In the genomic region with DNA sequence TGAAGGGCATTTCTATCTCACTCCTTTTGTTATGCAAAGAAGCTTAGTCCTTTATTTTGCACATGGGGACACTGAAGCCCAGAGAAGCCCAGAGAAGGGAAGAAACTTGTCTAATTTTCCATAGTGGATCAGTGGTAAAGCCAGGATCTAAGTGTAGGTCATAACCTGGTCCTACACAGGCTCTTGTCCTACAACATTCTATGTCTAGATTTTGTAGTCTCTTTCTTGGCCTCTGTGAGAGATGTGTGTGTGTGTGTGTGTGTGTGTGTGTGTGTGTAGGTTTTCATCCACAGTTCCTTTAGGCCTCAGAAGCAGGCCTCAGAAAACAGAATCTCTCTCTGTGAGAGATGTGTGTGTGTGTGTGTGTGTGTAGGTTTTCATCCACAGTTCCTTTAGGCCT, we compare ENCODE assay signal across 23 cellular contexts. TPM values are rescaled to one million over a fixed set of nuclear protein-coding genes. Genes with fewer than 3 reads are reported as not detected.
"Had no signal": no experiment of that assay in that cellular context is flagged by ENCODE, and none has a peak within 500 bp of the region (broad histone marks: within the 10 kb centered on the region; RNA-seq: fewer than 3 reads in every experiment).

No MANE protein-coding gene starts in this region.

- H3K4me3 Mint-ChIP-seq: activated CD4-positive, alpha-beta memory T cell treated with anti-CD3 and anti-CD28 coated beads for 36 hours; activated T-helper 1 cell treated with anti-CD3 and anti-CD28 coated beads, Interleukin-12 subunit alpha, Interleukin-12 subunit beta, Interleukin-2, Interleukin-4 antibody, amounts not matched to agents 30 ng/mL and 10 ng/mL and 1 ng/mL, durations not matched to agents 14 hours and 24 hours and 36 hours; dendritic cell treated with granulocyte-macrophage colony-stimulating factor and Interleukin-4, amounts not matched to agents 40 ng/mL and 50 ng/mL, for 4 days; immature natural killer cell; nephron progenitor cell; WTC11 had no signal

- H3K27me3 ChIP-seq: transverse colon had no signal

- H3K4me1 ChIP-seq: adrenal gland, gastrocnemius medialis, transverse colon had no signal

- H3K36me3 Mint-ChIP-seq: WTC11 had no signal

- DNase-seq: activated CD4-positive, alpha-beta memory T cell treated with anti-CD3 and anti-CD28 coated beads for 36 hours; activated CD4-positive, alpha-beta T cell treated with anti-CD3 and anti-CD28 coated beads for 4 hours; activated gamma-delta T cell treated with Interleukin-2 at 50 U/mL for 16 hours; activated T-cell treated with anti-CD3 and anti-CD28 coated beads for 4 hours; adrenal gland; effector CD8-positive, alpha-beta T cell; gastrocnemius medialis; heart left ventricle; immature natural killer cell; kidney glomerular epithelial cell; mesendoderm; nephron progenitor cell; occipital lobe; posterior cingulate gyrus; stimulated activated naive CD4-positive, alpha-beta T cell treated with Interleukin-2 at 50 U/mL for 16 hours; transverse colon had no signal

- H3K9me3 Mint-ChIP-seq: activated CD4-positive, alpha-beta memory T cell treated with anti-CD3 and anti-CD28 coated beads for 36 hours; dendritic cell treated with granulocyte-macrophage colony-stimulating factor and Interleukin-4, amounts not matched to agents 40 ng/mL and 50 ng/mL, for 4 days had no signal

- H3K27me3 Mint-ChIP-seq: activated CD4-positive, alpha-beta memory T cell treated with anti-CD3 and anti-CD28 coated beads for 36 hours had no signal

- H3K27ac ChIP-seq: adrenal gland, gastrocnemius medialis, transverse colon had no signal

- H3K4me1 Mint-ChIP-seq: nephron progenitor cell had no signal

- H3K36me3 ChIP-seq: adrenal gland, gastrocnemius medialis, heart left ventricle, transverse colon had no signal

- ATAC-seq: activated naive CD4-positive, alpha-beta T cell treated with anti-CD3 and anti-CD28 coated beads, Interleukin-2, amount 50 U/mL, for 72 hours; esophagus mucosa; gastrocnemius medialis; heart left ventricle; WTC11 had no signal

- H3K4me3 ChIP-seq: adrenal gland, gastrocnemius medialis, heart left ventricle, transverse colon had no signal

- H3K9me3 ChIP-seq: adrenal gland, gastrocnemius medialis, heart left ventricle, transverse colon had no signal

- H3K27ac Mint-ChIP-seq: activated CD4-positive, alpha-beta memory T cell treated with anti-CD3 and anti-CD28 coated beads for 36 hours; activated T-helper 1 cell treated with anti-CD3 and anti-CD28 coated beads, Interleukin-12 subunit alpha, Interleukin-12 subunit beta, Interleukin-2, Interleukin-4 antibody, amounts not matched to agents 30 ng/mL and 10 ng/mL and 1 ng/mL, durations not matched to agents 14 hours and 24 hours and 36 hours; dendritic cell treated with granulocyte-macrophage colony-stimulating factor and Interleukin-4, amounts not matched to agents 40 ng/mL and 50 ng/mL, for 4 days; immature natural killer cell; nephron progenitor cell; WTC11 had no signal

RNA-seq across cellular contexts. Expression of gene VSIG4, which starts 38.3 kb away (rescaled TPM):
- total RNA-seq: activated CD4-positive, alpha-beta memory T cell treated with anti-CD3 and anti-CD28 coated beads for 36 hours; activated T-helper 1 cell treated with anti-CD3 and anti-CD28 coated beads, Interleukin-12 subunit alpha, Interleukin-12 subunit beta, Interleukin-2, Interleukin-4 antibody, amounts not matched to agents 30 ng/mL and 10 ng/mL and 1 ng/mL, durations not matched to agents 14 hours and 24 hours and 36 hours; chondrocyte; renal cortical epithelial cell had no signal
- polyA plus RNA-seq: immature natural killer cell had no signal
